Comparison of ENCODE assay signal across 9 cellular contexts in genomic region chrX:139933904-139934303, GRCh38. TPM values are rescaled to one million over a fixed set of nuclear protein-coding genes. Genes with fewer than 3 reads are reported as not detected.
DNase-seq lines count a peak whose midpoint lies in the region; ATAC-seq and TF ChIP-seq lines count a peak whose summit lies in the region.
"Had no signal": no experiment of that assay in that cellular context is flagged by ENCODE, and none has a peak within 500 bp of the region (broad histone marks: within the 10 kb centered on the region; RNA-seq: fewer than 3 reads in every experiment).

No MANE protein-coding gene starts in this region.

- H3K36me3 Mint-ChIP-seq in chondrocyte (ENCODE audit: low read depth), result no peaks in the 10 kb centered on the region
- peaks cover 0 to 3% (median 0%) of the 10 kb centered on the region in 5 donors for H3K36me3 Mint-ChIP-seq in naive thymus-derived CD4-positive, alpha-beta T cell

- H3K27ac Mint-ChIP-seq in chondrocyte (ENCODE audit: unreplicated experiment), result peak overlapping the region; percentile 92
- H3K27ac Mint-ChIP-seq in naive thymus-derived CD4-positive, alpha-beta T cell, result peak overlapping the region; percentile 84 to 99 (median 96)

- intact Hi-C loops in naive thymus-derived CD4-positive, alpha-beta T cell (cut with micrococcal nuclease), result loop anchor here (2.0 to 10.0 kb wide), 4 partner anchors 117 to 379 kb away; no protein-coding TSS in a partner anchor

- H3K4me1 ChIP-seq in naive thymus-derived CD4-positive, alpha-beta T cell (ENCODE audit: control insufficient read depth in 2 of 2, insufficient read depth in 2 of 2, low read length in 2 of 2), result peaks cover 0 to 8% of the 10 kb centered on the region in 2 donors

- peak overlapping the region; percentile 75 for H3K4me3 Mint-ChIP-seq in chondrocyte (ENCODE audit: unreplicated experiment)
- peak overlapping the region; percentile 86 to 99 (median 94) for H3K4me3 Mint-ChIP-seq in naive thymus-derived CD4-positive, alpha-beta T cell

- H3K9me3 ChIP-seq in AG04450 (ENCODE audit: control insufficient read depth, insufficient read depth, low read length), result no peaks in the 10 kb centered on the region
- H3K9me3 ChIP-seq in KOPT-K1 (ENCODE audit: insufficient read depth, low read length, poor library complexity, severe bottlenecking), result no peaks in the 10 kb centered on the region
- H3K9me3 ChIP-seq in naive thymus-derived CD4-positive, alpha-beta T cell (ENCODE audit: control insufficient read depth in 2 of 3, low read length in 3 of 3), result no peaks in the 10 kb centered on the region

- no peaks in the 10 kb centered on the region for H3K27me3 Mint-ChIP-seq in chondrocyte (ENCODE audit: low read depth)
- H3K27me3 Mint-ChIP-seq in naive thymus-derived CD4-positive, alpha-beta T cell, result peaks cover 0 to 1% (median 0%) of the 10 kb centered on the region in 5 donors

- DNase-seq in AG04450 (ENCODE audit: low read depth, low spot score), result no peak
- no peak for DNase-seq in chondrocyte (ENCODE audit: low spot score)
- no peak for DNase-seq in naive thymus-derived CD4-positive, alpha-beta T cell
- DNase-seq in DMS153 (lab: John Stamatoyannopoulos, UW), result no peak
- DNase-seq: NCI-H146 had no signal

- no peak for ATAC-seq in naive thymus-derived CD4-positive, alpha-beta T cell
- no peak for ATAC-seq in HG03571 (IDR thresholded peaks at IDR 0.05; ENCODE audit: unreplicated experiment)
- no peak for ATAC-seq in GM18498 (IDR thresholded peaks at IDR 0.05; ENCODE audit: unreplicated experiment)
- no peak for ATAC-seq in GM18519 (IDR thresholded peaks at IDR 0.05; ENCODE audit: low FRiP score, unreplicated experiment)

- POLR2A ChIA-PET in AG04450 (lab: Yijun Ruan, JAX), result interaction anchor here (0.6 to 1.5 kb wide), 2 partner anchors 12 to 43 kb away, joined by 3 to 7 read pairs; no protein-coding TSS in a partner anchor
- POLR2A ChIA-PET in naive thymus-derived CD4-positive, alpha-beta T cell (lab: Charles Lee), result interaction anchor here (0.6 to 1.3 kb wide), 2 partner anchors 17 to 32 kb away, joined by 3 to 4 read pairs; no protein-coding TSS in a partner anchor

- no peaks in the 10 kb centered on the region for H3K27me3 ChIP-seq in AG04450 (ENCODE audit: control insufficient read depth, insufficient read depth, low read length)
- no peaks in the 10 kb centered on the region for H3K27me3 ChIP-seq in naive thymus-derived CD4-positive, alpha-beta T cell (ENCODE audit: control insufficient read depth in 2 of 2, insufficient read depth in 2 of 2, low read length in 2 of 2)

- no peaks in the 10 kb centered on the region for H3K9me3 Mint-ChIP-seq in chondrocyte (ENCODE audit: low read depth)
- peaks cover 0 to 5% (median 0%) of the 10 kb centered on the region in 11 donors for H3K9me3 Mint-ChIP-seq in naive thymus-derived CD4-positive, alpha-beta T cell

- peak overlapping the region; percentile 66 for H3K4me3 ChIP-seq in AG04450 (ENCODE audit: low read depth, low read length)
- no peak overlapping the region for H3K4me3 ChIP-seq in naive thymus-derived CD4-positive, alpha-beta T cell (ENCODE audit: low read length)

- TF ChIP-seq CTCF in AG04450 (IDR thresholded peaks at IDR 0.05; ENCODE audit: low read depth, low read length) (no peak), chondrocyte (IDR thresholded peaks at IDR 0.05) (no peak)

- H3K36me3 ChIP-seq in KOPT-K1 (ENCODE audit: insufficient read depth, low read length), result no peaks in the 10 kb centered on the region
- H3K36me3 ChIP-seq in naive thymus-derived CD4-positive, alpha-beta T cell (ENCODE audit: control insufficient read depth in 2 of 3, insufficient read depth in 3 of 3, low read length in 3 of 3), result peaks cover 0 to 4% (median 0%) of the 10 kb centered on the region in 3 experiments

- H3K4me1 Mint-ChIP-seq in chondrocyte (ENCODE audit: low read depth), result peaks cover 26% of the 10 kb centered on the region
- peaks cover 0 to 28% (median 24%) of the 10 kb centered on the region in 7 donors for H3K4me1 Mint-ChIP-seq in naive thymus-derived CD4-positive, alpha-beta T cell

- peak overlapping the region; percentile 96 for H3K27ac ChIP-seq in AG04450 (ENCODE audit: low read depth, low read length)
- H3K27ac ChIP-seq in KOPT-K1 (ENCODE audit: low read depth, low read length, poor library complexity, severe bottlenecking), result peak overlapping the region; percentile 76
- peak overlapping the region; percentile 97 for H3K27ac ChIP-seq in naive thymus-derived CD4-positive, alpha-beta T cell (ENCODE audit: low read depth, low read length)

- CTCF ChIA-PET in AG04450 (lab: Charles Lee), result no interaction called here
- CTCF ChIA-PET in naive thymus-derived CD4-positive, alpha-beta T cell (lab: Charles Lee), result no interaction called here

RNA-seq across cellular contexts. Expression of gene ATP11C, which starts 1.1 kb away (rescaled TPM):
- 27.4 and 43.4 TPM in 2 replicates for polyA plus RNA-seq in AG04450 (2011; rRNA removed)
- polyA minus RNA-seq in AG04450 (2011; rRNA and poly(A)+ RNA removed), result 18.5 and 34.8 TPM in 2 replicates
- total RNA-seq in chondrocyte, result 20.4 to 23.9 TPM (median 23.3 TPM) in 3 replicates
- total RNA-seq in naive thymus-derived CD4-positive, alpha-beta T cell, result 10 to 100 TPM; 13.8 to 27.5 (median 22.6) TPM
- polyA plus RNA-seq in naive thymus-derived CD4-positive, alpha-beta T cell, result 1 to 10 TPM; 4.5 to 7.5 TPM

RNA-seq across cellular contexts. Expression of gene CXorf66, which starts 31.4 kb away (rescaled TPM):
- not detected in 2 replicates for polyA plus RNA-seq in AG04450 (2011; rRNA removed)
- not detected in 2 replicates for polyA minus RNA-seq in AG04450 (2011; rRNA and poly(A)+ RNA removed)
- not detected in 3 replicates for total RNA-seq in chondrocyte
- not detected for total RNA-seq in naive thymus-derived CD4-positive, alpha-beta T cell
- polyA plus RNA-seq in naive thymus-derived CD4-positive, alpha-beta T cell, result not detected
